8 cellular contexts compared by ENCODE assay signal in the genomic region with DNA sequence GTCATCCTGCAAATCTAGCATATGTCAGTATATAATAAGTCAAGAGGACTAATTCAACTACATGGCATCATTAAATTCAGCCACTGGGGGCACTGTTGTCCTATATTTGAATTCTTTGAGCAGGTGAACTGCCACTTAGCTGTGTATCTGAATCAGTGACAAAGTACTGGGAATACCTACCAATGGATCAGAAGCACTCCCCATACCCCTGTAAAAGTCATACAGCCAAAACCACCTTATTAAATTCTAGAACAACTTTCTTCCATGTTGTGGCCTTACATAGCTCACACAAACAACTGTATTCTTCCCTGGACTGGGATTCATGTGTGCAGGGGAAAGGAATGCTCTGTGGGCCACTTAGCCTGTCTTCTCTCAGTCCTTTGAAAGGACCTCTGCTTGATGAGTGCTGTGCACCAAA. TPM values are rescaled to one million over a fixed set of nuclear protein-coding genes. Genes with fewer than 3 reads are reported as not detected.
A peak's percentile ranks its signal among the peaks of the same experiment; 100 is the strongest.
DNase-seq lines count a peak whose midpoint lies in the region; ATAC-seq and TF ChIP-seq lines count a peak whose summit lies in the region.

No MANE protein-coding gene starts in this region.

- no peak overlapping the region for H3K27ac Mint-ChIP-seq in activated T-cell treated with anti-CD3 and anti-CD28 coated beads, Interleukin-2, amount 50 U/mL, for 24 hours

- H3K27ac ChIP-seq in C4-2B (no peak overlapping the region), neuronal stem cell (replicated peaks; ENCODE audit: low read length) (no peak overlapping the region), tibial nerve (no peak overlapping the region)

- H3K79me1 ChIP-seq in neuronal stem cell (ENCODE audit: low read depth, low read length) = no peaks in the 10 kb centered on the region

- H2BK12ac ChIP-seq in neuronal stem cell (ENCODE audit: low read length) = no peak overlapping the region

- TF ChIP-seq CTCF in C4-2B (conservative IDR thresholded peaks at IDR 0.05) = peak; percentile 88
- TF ChIP-seq CTCF in tibial nerve (IDR thresholded peaks at IDR 0.05) = peak; percentile 54 to 70 (median 66)

- peak; percentile 54 for DNase-seq in HT1080 (ENCODE audit: low read depth)
- peak; percentile 100 for DNase-seq in OCI-M1 (lab: John Stamatoyannopoulos, UW)
- peak; percentile 35 for DNase-seq in activated T-cell treated with anti-CD3 and anti-CD28 coated beads, Interleukin-2, amount 50 U/mL, for 24 hours
- DNase-seq in fibroblast of peridontal ligament (ENCODE audit: extremely low read depth) = peak; percentile 77
- DNase-seq in neuronal stem cell (ENCODE audit: low spot score) = peak; percentile 72
- peak; percentile 50 to 97 for DNase-seq in tibial nerve (ENCODE audit: low spot score in 2 of 2)

- H3K27me3 ChIP-seq in neuronal stem cell (ENCODE audit: control insufficient read depth in 3 of 3, insufficient read depth in 3 of 3, low read depth in 1 of 3, low read length in 3 of 3) = no peaks in the 10 kb centered on the region
- no peaks in the 10 kb centered on the region for H3K27me3 ChIP-seq in tibial nerve

- H3K4me1 Mint-ChIP-seq in activated T-cell treated with anti-CD3 and anti-CD28 coated beads, Interleukin-2, amount 50 U/mL, for 24 hours (ENCODE audit: low read depth) = peaks cover 34% of the 10 kb centered on the region

- peak; percentile 94 for ATAC-seq in GM19351 (IDR thresholded peaks at IDR 0.05; ENCODE audit: unreplicated experiment)

- no peak overlapping the region for H3K4me3 ChIP-seq in neuronal stem cell (ENCODE audit: low read length in 2 of 2)
- H3K4me3 ChIP-seq in tibial nerve = no peak overlapping the region

- H3K14ac ChIP-seq in neuronal stem cell (ENCODE audit: low read length) = no peak overlapping the region

- TF ChIP-seq EP300 in tibial nerve (IDR thresholded peaks at IDR 0.05) = no peak

- no peak overlapping the region for H3K18ac ChIP-seq in neuronal stem cell (ENCODE audit: low read length)

- peak overlapping the region; percentile 31 for H2AFZ ChIP-seq in neuronal stem cell (ENCODE audit: low read length)

- H2BK5ac ChIP-seq in neuronal stem cell (ENCODE audit: low read length) = no peak overlapping the region

- no peak overlapping the region for H4K8ac ChIP-seq in neuronal stem cell (ENCODE audit: low read depth, low read length)

- no peak for TF ChIP-seq POLR2A in tibial nerve (IDR thresholded peaks at IDR 0.05)

- H3K9me3 Mint-ChIP-seq in activated T-cell treated with anti-CD3 and anti-CD28 coated beads, Interleukin-2, amount 50 U/mL, for 24 hours = no peaks in the 10 kb centered on the region

- no peak overlapping the region for H3K9ac ChIP-seq in neuronal stem cell (ENCODE audit: low read depth, low read length, poor library complexity)

- H3K4me2 ChIP-seq in neuronal stem cell (ENCODE audit: insufficient read depth, low read length, poor library complexity, severe bottlenecking) = no peak overlapping the region

- no peaks in the 10 kb centered on the region for H3K27me3 Mint-ChIP-seq in activated T-cell treated with anti-CD3 and anti-CD28 coated beads, Interleukin-2, amount 50 U/mL, for 24 hours

- H2BK15ac ChIP-seq in neuronal stem cell (ENCODE audit: low read length) = no peak overlapping the region

- no peak overlapping the region for H2BK120ac ChIP-seq in neuronal stem cell (ENCODE audit: low read depth, low read length)

- no peak overlapping the region for H3K23ac ChIP-seq in neuronal stem cell (ENCODE audit: low read depth, low read length, poor library complexity)

- no peaks in the 10 kb centered on the region for H3K36me3 ChIP-seq in neuronal stem cell (replicated peaks in 1 of 2; ENCODE audit: control insufficient read depth in 2 of 2, insufficient read depth in 2 of 2, low read length in 2 of 2)
- no peaks in the 10 kb centered on the region for H3K36me3 ChIP-seq in tibial nerve

- H4K91ac ChIP-seq in neuronal stem cell (ENCODE audit: low read depth, low read length, poor library complexity) = no peak overlapping the region

- H3K4me1 ChIP-seq in neuronal stem cell (ENCODE audit: control insufficient read depth in 2 of 2, insufficient read depth in 1 of 2, low read depth in 1 of 2, low read length in 2 of 2) (no peaks in the 10 kb centered on the region), tibial nerve (no peaks in the 10 kb centered on the region)

- H3K9me3 ChIP-seq in neuronal stem cell (replicated peaks in 1 of 2; ENCODE audit: control insufficient read depth in 2 of 2, insufficient read depth in 1 of 2, low read depth in 1 of 2, low read length in 2 of 2) (no peaks in the 10 kb centered on the region), tibial nerve (no peaks in the 10 kb centered on the region)

- H3K4me3 Mint-ChIP-seq in activated T-cell treated with anti-CD3 and anti-CD28 coated beads, Interleukin-2, amount 50 U/mL, for 24 hours = no peak overlapping the region

- no peak overlapping the region for H3K4ac ChIP-seq in neuronal stem cell (ENCODE audit: low read length)

- no peak overlapping the region for H2AK5ac ChIP-seq in neuronal stem cell (ENCODE audit: low read depth, low read length)

- no peaks in the 10 kb centered on the region for H3K36me3 Mint-ChIP-seq in activated T-cell treated with anti-CD3 and anti-CD28 coated beads, Interleukin-2, amount 50 U/mL, for 24 hours (ENCODE audit: low read depth)

RNA-seq across cellular contexts. Expression of gene PLPP6, which starts 57.4 kb away (rescaled TPM):
- 7.6 and 7.7 TPM in 2 replicates for total RNA-seq in HT1080 (2014; rRNA removed; shearing (Covaris generic))
- polyA plus RNA-seq in HT1080 (2015; cell fraction: cytosol; rRNA removed) = 9.4 and 11.6 TPM in 2 replicates
- 11.4 TPM in 2 replicates for polyA plus RNA-seq in HT1080 (2015; cell fraction: nucleus; rRNA removed)
- 6.7 TPM for polyA plus RNA-seq in neuronal stem cell (2013, experiment 1 of 2)
- polyA plus RNA-seq in neuronal stem cell (2013, experiment 2 of 2) = 7.0 TPM
- 1 to 10 TPM; 4.2 to 8.0 (median 5.6) TPM for total RNA-seq in tibial nerve

Comparison
In these comparisons a context has a peak if more than half of its experiments do, and no peak if none do; other contexts are left out.
1. DNase-seq: peak in every context shown above with its lines; median percentile 100 in OCI-M1; 77 in fibroblast of peridontal ligament; 74 in tibial nerve; 72 in neuronal stem cell; 54 in HT1080; 35 in activated T-cell treated with anti-CD3 and anti-CD28 coated beads, Interleukin-2, amount 50 U/mL, for 24 hours.